ENCODE assay signal across 8 cellular contexts in genomic region chr2:226215902-226216503, GRCh38.
A peak's percentile ranks its signal among the peaks of the same experiment; 100 is the strongest.
DNase-seq lines count a peak whose midpoint lies in the region; ATAC-seq and TF ChIP-seq lines count a peak whose summit lies in the region.

No MANE protein-coding gene starts in this region.

- DNase-seq in Calu3, result peak; percentile 60
- peak; percentile 84 for DNase-seq in OCI-M1 (lab: John Stamatoyannopoulos, UW)
- DNase-seq in activated T-helper 1 cell treated with anti-CD3 and anti-CD28 coated beads, Interleukin-2, amount 50 U/mL, for 16 hours (ENCODE audit: low read depth in 1 of 2, low spot score in 1 of 2), result peak; percentile 3 to 8
- peak; percentile 4 to 86 (median 54) for DNase-seq in head of caudate nucleus
- peak; percentile 79 for DNase-seq in sigmoid colon
- DNase-seq in NCI-H2227 treated with DMSO at 0.1 percent for 48 hours (lab: John Stamatoyannopoulos, UW), result no peak

- TF ChIP-seq POLR2A in sigmoid colon (IDR thresholded peaks at IDR 0.05), result no peak

- 47 to 57% methylated on average over 11 of the region's 11 CpGs for WGBS in sigmoid colon, 2 donors

- H3K4me1 ChIP-seq in sigmoid colon, result peaks cover 0 to 17% (median 15%) of the 10 kb centered on the region in 4 donors

- CTCF ChIA-PET in Calu3 (lab: Charles Lee), result interaction anchor here (0.9 to 1.0 kb wide), 2 partner anchors 434 to 587 kb away, joined by 3 to 4 read pairs; no protein-coding TSS in a partner anchor

- no peaks in the 10 kb centered on the region for H3K36me3 Mint-ChIP-seq in Calu3 (ENCODE audit: insufficient read depth, unreplicated experiment)

- TF ChIP-seq CTCF in Calu3 (IDR thresholded peaks at IDR 0.05; ENCODE audit: unreplicated experiment) (peak; percentile 54), sigmoid colon (IDR thresholded peaks at IDR 0.05) (peak; percentile 21 to 59 (median 52))

- no peaks in the 10 kb centered on the region for H3K9me3 ChIP-seq in sigmoid colon

- no peaks in the 10 kb centered on the region for H3K27me3 Mint-ChIP-seq in Calu3 (ENCODE audit: unreplicated experiment)

- ATAC-seq in GM19468 (IDR thresholded peaks at IDR 0.05; ENCODE audit: extremely low read depth, unreplicated experiment) (peak; percentile 91), HG03521 (IDR thresholded peaks at IDR 0.05; ENCODE audit: unreplicated experiment) (peak; percentile 92)

- intact Hi-C loops in Calu3 (cut with micrococcal nuclease; ENCODE audit: unreplicated experiment), result no loop called here
- intact Hi-C loops in head of caudate nucleus (cut with DNase I), result loop anchor here (10.0 kb wide), 1 partner anchor 579 kb away; the partner anchor contains the start of gene IRS1
- intact Hi-C loops in sigmoid colon (cut with DNase I), result loop anchor here (2.0 kb wide), 1 partner anchor 583 kb away; the partner anchor contains the start of gene IRS1

- TF ChIP-seq EP300 in sigmoid colon (IDR thresholded peaks at IDR 0.05), result no peak

- no peak overlapping the region for H3K4me3 Mint-ChIP-seq in Calu3 (ENCODE audit: low read depth, unreplicated experiment)

- H3K4me3 ChIP-seq in sigmoid colon, result no peak overlapping the region

- H3K27ac Mint-ChIP-seq in Calu3 (ENCODE audit: unreplicated experiment), result no peak overlapping the region

- no peak overlapping the region for H3K27ac ChIP-seq in sigmoid colon

- H3K4me1 Mint-ChIP-seq in Calu3 (ENCODE audit: low read depth, unreplicated experiment), result no peaks in the 10 kb centered on the region

- no peaks in the 10 kb centered on the region for H3K27me3 ChIP-seq in sigmoid colon

- no peaks in the 10 kb centered on the region for H3K9me3 Mint-ChIP-seq in Calu3 (ENCODE audit: low read depth, unreplicated experiment)

- no TSS peak for BruUV-seq in Calu3 (replicated peaks; lab: Mats Ljungman, UMichigan)

- no peaks in the 10 kb centered on the region for H3K36me3 ChIP-seq in sigmoid colon
